ENCODE assay signal across 1 cellular context in the genomic region with DNA sequence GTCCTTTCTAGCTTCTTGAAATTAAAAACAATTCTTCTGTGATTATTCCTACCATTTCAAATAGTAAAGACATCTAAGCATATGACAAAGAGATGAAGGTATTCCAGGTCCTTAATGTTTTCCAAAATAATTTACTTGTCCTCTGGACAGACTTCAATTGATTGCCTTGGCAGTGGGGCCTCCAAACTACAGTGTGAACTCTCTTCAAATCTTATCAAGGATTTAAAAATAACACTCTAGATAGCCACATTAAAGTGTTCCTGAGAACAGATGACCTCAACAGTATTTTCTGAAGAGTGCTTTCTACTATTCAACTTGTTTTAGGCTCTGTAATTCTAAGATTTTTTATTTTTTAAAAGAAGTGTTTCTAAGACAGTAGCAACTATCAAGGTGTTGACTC.
TF ChIP-seq lines count a peak whose summit lies in the region.

No MANE protein-coding gene starts in this region.

TF ChIP-seq in K562, 482 proteins besides CTCF, POLR2A, EP300 and RAD21 (continued from another document):
- no peak for TF ChIP-seq NFXL1 (CRISPR knock-in tag; IDR thresholded peaks at IDR 0.05)
- no peak for TF ChIP-seq ZNF586 (CRISPR knock-in tag; conservative IDR thresholded peaks at IDR 0.05)
- TF ChIP-seq, protein P1, sequence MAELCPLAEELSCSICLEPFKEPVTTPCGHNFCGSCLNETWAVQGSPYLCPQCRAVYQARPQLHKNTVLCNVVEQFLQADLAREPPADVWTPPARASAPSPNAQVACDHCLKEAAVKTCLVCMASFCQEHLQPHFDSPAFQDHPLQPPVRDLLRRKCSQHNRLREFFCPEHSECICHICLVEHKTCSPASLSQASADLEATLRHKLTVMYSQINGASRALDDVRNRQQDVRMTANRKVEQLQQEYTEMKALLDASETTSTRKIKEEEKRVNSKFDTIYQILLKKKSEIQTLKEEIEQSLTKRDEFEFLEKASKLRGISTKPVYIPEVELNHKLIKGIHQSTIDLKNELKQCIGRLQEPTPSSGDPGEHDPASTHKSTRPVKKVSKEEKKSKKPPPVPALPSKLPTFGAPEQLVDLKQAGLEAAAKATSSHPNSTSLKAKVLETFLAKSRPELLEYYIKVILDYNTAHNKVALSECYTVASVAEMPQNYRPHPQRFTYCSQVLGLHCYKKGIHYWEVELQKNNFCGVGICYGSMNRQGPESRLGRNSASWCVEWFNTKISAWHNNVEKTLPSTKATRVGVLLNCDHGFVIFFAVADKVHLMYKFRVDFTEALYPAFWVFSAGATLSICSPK (IDR thresholded peaks at IDR 0.05; ENCODE audit: borderline replicate concordance): no peak
- TF ChIP-seq SMAD2 (IDR thresholded peaks at IDR 0.05; ENCODE audit: low read depth, low read length): no peak
- TF ChIP-seq, protein P2, sequence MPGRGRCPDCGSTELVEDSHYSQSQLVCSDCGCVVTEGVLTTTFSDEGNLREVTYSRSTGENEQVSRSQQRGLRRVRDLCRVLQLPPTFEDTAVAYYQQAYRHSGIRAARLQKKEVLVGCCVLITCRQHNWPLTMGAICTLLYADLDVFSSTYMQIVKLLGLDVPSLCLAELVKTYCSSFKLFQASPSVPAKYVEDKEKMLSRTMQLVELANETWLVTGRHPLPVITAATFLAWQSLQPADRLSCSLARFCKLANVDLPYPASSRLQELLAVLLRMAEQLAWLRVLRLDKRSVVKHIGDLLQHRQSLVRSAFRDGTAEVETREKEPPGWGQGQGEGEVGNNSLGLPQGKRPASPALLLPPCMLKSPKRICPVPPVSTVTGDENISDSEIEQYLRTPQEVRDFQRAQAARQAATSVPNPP (IDR thresholded peaks at IDR 0.05; ENCODE audit: borderline replicate concordance, insufficient read depth, insufficient read length): no peak
- TF ChIP-seq WHSC1 (IDR thresholded peaks at IDR 0.05; ENCODE audit: low read length): no peak
- TF ChIP-seq, protein P3, sequence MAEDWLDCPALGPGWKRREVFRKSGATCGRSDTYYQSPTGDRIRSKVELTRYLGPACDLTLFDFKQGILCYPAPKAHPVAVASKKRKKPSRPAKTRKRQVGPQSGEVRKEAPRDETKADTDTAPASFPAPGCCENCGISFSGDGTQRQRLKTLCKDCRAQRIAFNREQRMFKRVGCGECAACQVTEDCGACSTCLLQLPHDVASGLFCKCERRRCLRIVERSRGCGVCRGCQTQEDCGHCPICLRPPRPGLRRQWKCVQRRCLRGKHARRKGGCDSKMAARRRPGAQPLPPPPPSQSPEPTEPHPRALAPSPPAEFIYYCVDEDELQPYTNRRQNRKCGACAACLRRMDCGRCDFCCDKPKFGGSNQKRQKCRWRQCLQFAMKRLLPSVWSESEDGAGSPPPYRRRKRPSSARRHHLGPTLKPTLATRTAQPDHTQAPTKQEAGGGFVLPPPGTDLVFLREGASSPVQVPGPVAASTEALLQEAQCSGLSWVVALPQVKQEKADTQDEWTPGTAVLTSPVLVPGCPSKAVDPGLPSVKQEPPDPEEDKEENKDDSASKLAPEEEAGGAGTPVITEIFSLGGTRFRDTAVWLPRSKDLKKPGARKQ (CRISPR knock-in tag; IDR thresholded peaks at IDR 0.05): no peak
- no peak for TF ChIP-seq CHCHD3 (CRISPR knock-in tag; IDR thresholded peaks at IDR 0.05)
